Comparison of ENCODE assay signal across 22 cellular contexts in the genomic region with DNA sequence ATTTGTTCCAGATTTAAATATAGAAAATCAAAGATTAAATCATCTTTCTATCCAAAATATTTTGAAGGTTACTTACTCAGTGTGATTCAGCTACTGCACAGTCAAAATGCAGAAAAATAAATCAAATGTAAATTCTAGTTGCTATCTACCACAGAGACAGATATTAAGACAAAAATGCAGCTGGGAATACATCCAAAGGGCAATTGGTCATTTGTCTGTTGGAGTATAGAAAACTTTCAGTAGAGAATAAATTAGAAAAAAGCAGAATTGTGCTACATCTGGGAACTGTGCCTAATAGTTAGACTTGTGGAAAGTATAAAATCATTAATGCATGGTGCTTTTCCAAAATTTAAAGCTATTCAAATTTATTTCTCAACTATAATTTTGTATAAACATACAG.
DNase-seq lines count a peak whose midpoint lies in the region; ATAC-seq, FAIRE-seq and TF ChIP-seq lines count a peak whose summit lies in the region.
"Had no signal": no experiment of that assay in that cellular context is flagged by ENCODE, and none has a peak within 500 bp of the region (broad histone marks: within the 10 kb centered on the region; RNA-seq: fewer than 3 reads in every experiment).

No MANE protein-coding gene starts in this region.

- H2AFZ ChIP-seq in astrocyte (ENCODE audit: low read depth, low read length): no peak overlapping the region

- peak overlapping the region; percentile 16 for H3K4me2 ChIP-seq in astrocyte (ENCODE audit: low read length)

- H3K27ac ChIP-seq in astrocyte (ENCODE audit: low read depth, low read length): no peak overlapping the region
- H3K27ac ChIP-seq: neutrophil, Peyer's patch, tibial artery had no signal

- H3K27ac Mint-ChIP-seq in astrocyte (ENCODE audit: unreplicated experiment): no peak overlapping the region
- no peak overlapping the region for H3K27ac Mint-ChIP-seq in stimulated activated effector memory CD8-positive, alpha-beta T cell treated with anti-CD3 and anti-CD28 coated beads, Interleukin-12 subunit alpha, Interleukin-12 subunit beta, amount 100 ng/mL, for 72 hours
- H3K27ac Mint-ChIP-seq: activated CD8-positive, alpha-beta T cell treated with anti-CD3 and anti-CD28 coated beads, Interleukin-2, amount 10 ng/mL, durations not matched to agents 7 days and 5 days; activated naive CD4-positive, alpha-beta T cell treated with anti-CD3 and anti-CD28 coated beads, Interleukin-2, amount 50 U/mL, for 24 hours; dendritic cell treated with granulocyte-macrophage colony-stimulating factor and Interleukin-4, amounts not matched to agents 40 ng/mL and 50 ng/mL, for 4 days had no signal

- DNase-seq in HCEC 1CT (peak; percentile 67), astrocyte (ENCODE audit: low read depth) (peak; percentile 94), foreskin fibroblast (peak; percentile 54 to 60), NCI-H146 treated with DMSO at 0.1 percent for 48 hours (lab: John Stamatoyannopoulos, UW; ENCODE audit: unreplicated experiment) (no peak), putamen (ENCODE audit: low spot score) (no peak), iPS-NIHi11 (ENCODE audit: low spot score) (no peak)
- no peak for DNase-seq in stimulated activated effector memory CD8-positive, alpha-beta T cell treated with anti-CD3 and anti-CD28 coated beads, Interleukin-12 subunit alpha, Interleukin-12 subunit beta, amount 100 ng/mL, for 72 hours (ENCODE audit: low spot score in 2 of 2)
- DNase-seq: activated CD8-positive, alpha-beta T cell treated with anti-CD3 and anti-CD28 coated beads, Interleukin-2, amount 10 ng/mL, durations not matched to agents 7 days and 5 days; activated T-cell treated with anti-CD3 and anti-CD28 coated beads, Interleukin-2, amount 50 U/mL, for 4 hours; Calu3; Kasumi-1; NCI-H1417 treated with DMSO at 0.1 percent for 48 hours; NCI-H2171; NCI-H82; Peyer's patch; right cardiac atrium; stimulated activated naive CD4-positive, alpha-beta T cell; tibial artery had no signal

- H3K27me3 Mint-ChIP-seq in astrocyte (ENCODE audit: low read depth, unreplicated experiment): no peaks in the 10 kb centered on the region
- H3K27me3 Mint-ChIP-seq: activated naive CD4-positive, alpha-beta T cell treated with anti-CD3 and anti-CD28 coated beads, Interleukin-2, amount 50 U/mL, for 24 hours; dendritic cell treated with granulocyte-macrophage colony-stimulating factor and Interleukin-4, amounts not matched to agents 40 ng/mL and 50 ng/mL, for 4 days had no signal

- peaks cover 4% of the 10 kb centered on the region for H3K9me3 Mint-ChIP-seq in astrocyte (ENCODE audit: unreplicated experiment)
- peaks cover 14% of the 10 kb centered on the region for H3K9me3 Mint-ChIP-seq in stimulated activated effector memory CD8-positive, alpha-beta T cell treated with anti-CD3 and anti-CD28 coated beads, Interleukin-12 subunit alpha, Interleukin-12 subunit beta, amount 100 ng/mL, for 72 hours
- H3K9me3 Mint-ChIP-seq: activated naive CD4-positive, alpha-beta T cell treated with anti-CD3 and anti-CD28 coated beads, Interleukin-2, amount 50 U/mL, for 24 hours had no signal

- no peak overlapping the region for H3K9ac ChIP-seq in astrocyte (ENCODE audit: low read length)

- H3K36me3 ChIP-seq in astrocyte (ENCODE audit: insufficient read depth, low read length): no peaks in the 10 kb centered on the region
- H3K36me3 ChIP-seq: neutrophil, Peyer's patch, tibial artery had no signal

- no peak for ATAC-seq in stimulated activated effector memory CD8-positive, alpha-beta T cell treated with anti-CD3 and anti-CD28 coated beads, Interleukin-12 subunit alpha, Interleukin-12 subunit beta, amount 100 ng/mL, for 72 hours
- ATAC-seq: activated CD4-positive, CD25-positive, alpha-beta regulatory T cell treated with anti-CD3 and anti-CD28 coated beads, Interleukin-2, amount 50 U/mL, for 24 hours; activated CD8-positive, alpha-beta T cell treated with anti-CD3 and anti-CD28 coated beads, Interleukin-2, amount 10 ng/mL, durations not matched to agents 7 days and 5 days; activated T-cell treated with anti-CD3 and anti-CD28 coated beads, Interleukin-2, amount 50 U/mL, for 4 hours; right cardiac atrium had no signal

- no peaks in the 10 kb centered on the region for H3K27me3 ChIP-seq in astrocyte (ENCODE audit: insufficient read depth, low read length)
- H3K27me3 ChIP-seq: neutrophil, Peyer's patch, tibial artery had no signal

- no peaks in the 10 kb centered on the region for H3K79me2 ChIP-seq in astrocyte (ENCODE audit: insufficient read depth, low read length)

- TF ChIP-seq CTCF in astrocyte (IDR thresholded peaks at IDR 0.05; ENCODE audit: insufficient read depth, low read depth, low read length) (no peak), foreskin fibroblast (IDR thresholded peaks at IDR 0.05; ENCODE audit: low read depth, low read length) (no peak)

- no peaks in the 10 kb centered on the region for H4K20me1 ChIP-seq in astrocyte (ENCODE audit: insufficient read depth, low read length)

- H3K4me3 ChIP-seq in astrocyte (ENCODE audit: insufficient read depth, low read depth, low read length) (no peak overlapping the region), foreskin fibroblast (ENCODE audit: low read depth in 1 of 2, low read length in 2 of 2) (no peak overlapping the region)
- H3K4me3 ChIP-seq: Peyer's patch, tibial artery had no signal

- H3K4me1 Mint-ChIP-seq in astrocyte (ENCODE audit: low read depth, unreplicated experiment): peaks cover 16% of the 10 kb centered on the region
- no peaks in the 10 kb centered on the region for H3K4me1 Mint-ChIP-seq in stimulated activated effector memory CD8-positive, alpha-beta T cell treated with anti-CD3 and anti-CD28 coated beads, Interleukin-12 subunit alpha, Interleukin-12 subunit beta, amount 100 ng/mL, for 72 hours
- H3K4me1 Mint-ChIP-seq: activated naive CD4-positive, alpha-beta T cell treated with anti-CD3 and anti-CD28 coated beads, Interleukin-2, amount 50 U/mL, for 24 hours had no signal

- no peaks in the 10 kb centered on the region for H3K36me3 Mint-ChIP-seq in astrocyte (ENCODE audit: low read depth, unreplicated experiment)
- H3K36me3 Mint-ChIP-seq in stimulated activated effector memory CD8-positive, alpha-beta T cell treated with anti-CD3 and anti-CD28 coated beads, Interleukin-12 subunit alpha, Interleukin-12 subunit beta, amount 100 ng/mL, for 72 hours: no peaks in the 10 kb centered on the region
- H3K36me3 Mint-ChIP-seq: activated naive CD4-positive, alpha-beta T cell treated with anti-CD3 and anti-CD28 coated beads, Interleukin-2, amount 50 U/mL, for 24 hours had no signal

- H3K4me1 ChIP-seq in astrocyte (ENCODE audit: insufficient read depth, low read length): peaks cover 27% of the 10 kb centered on the region
- H3K4me1 ChIP-seq: Peyer's patch, tibial artery had no signal

- no peak for FAIRE-seq in astrocyte (lab: Jason Lieb, UNC)

- H3K4me3 Mint-ChIP-seq in astrocyte (ENCODE audit: unreplicated experiment): no peak overlapping the region
- H3K4me3 Mint-ChIP-seq in stimulated activated effector memory CD8-positive, alpha-beta T cell treated with anti-CD3 and anti-CD28 coated beads, Interleukin-12 subunit alpha, Interleukin-12 subunit beta, amount 100 ng/mL, for 72 hours: no peak overlapping the region
- H3K4me3 Mint-ChIP-seq: activated CD8-positive, alpha-beta T cell treated with anti-CD3 and anti-CD28 coated beads, Interleukin-2, amount 10 ng/mL, durations not matched to agents 7 days and 5 days; activated naive CD4-positive, alpha-beta T cell treated with anti-CD3 and anti-CD28 coated beads, Interleukin-2, amount 50 U/mL, for 24 hours; activated T-cell treated with anti-CD3 and anti-CD28 coated beads, Interleukin-2, amount 50 U/mL, for 4 hours; dendritic cell treated with granulocyte-macrophage colony-stimulating factor and Interleukin-4, amounts not matched to agents 40 ng/mL and 50 ng/mL, for 4 days had no signal

- H3K9me3 ChIP-seq in astrocyte (ENCODE audit: insufficient read depth, low read depth, low read length): no peaks in the 10 kb centered on the region
- H3K9me3 ChIP-seq: neutrophil, Peyer's patch had no signal

Comparison
In these comparisons a context has a peak if more than half of its experiments do, and no peak if none do; other contexts are left out.
1. DNase-seq: peak in HCEC 1CT (single experiment), astrocyte (single experiment) and foreskin fibroblast (2 of 2); none in NCI-H146 treated with DMSO at 0.1 percent for 48 hours (single experiment), putamen (single experiment), stimulated activated effector memory CD8-positive, alpha-beta T cell treated with anti-CD3 and anti-CD28 coated beads, Interleukin-12 subunit alpha, Interleukin-12 subunit beta, amount 100 ng/mL, for 72 hours (0 of 2) and iPS-NIHi11 (single experiment).